ENCODE assay signal across 1 cellular context in the genomic region with DNA sequence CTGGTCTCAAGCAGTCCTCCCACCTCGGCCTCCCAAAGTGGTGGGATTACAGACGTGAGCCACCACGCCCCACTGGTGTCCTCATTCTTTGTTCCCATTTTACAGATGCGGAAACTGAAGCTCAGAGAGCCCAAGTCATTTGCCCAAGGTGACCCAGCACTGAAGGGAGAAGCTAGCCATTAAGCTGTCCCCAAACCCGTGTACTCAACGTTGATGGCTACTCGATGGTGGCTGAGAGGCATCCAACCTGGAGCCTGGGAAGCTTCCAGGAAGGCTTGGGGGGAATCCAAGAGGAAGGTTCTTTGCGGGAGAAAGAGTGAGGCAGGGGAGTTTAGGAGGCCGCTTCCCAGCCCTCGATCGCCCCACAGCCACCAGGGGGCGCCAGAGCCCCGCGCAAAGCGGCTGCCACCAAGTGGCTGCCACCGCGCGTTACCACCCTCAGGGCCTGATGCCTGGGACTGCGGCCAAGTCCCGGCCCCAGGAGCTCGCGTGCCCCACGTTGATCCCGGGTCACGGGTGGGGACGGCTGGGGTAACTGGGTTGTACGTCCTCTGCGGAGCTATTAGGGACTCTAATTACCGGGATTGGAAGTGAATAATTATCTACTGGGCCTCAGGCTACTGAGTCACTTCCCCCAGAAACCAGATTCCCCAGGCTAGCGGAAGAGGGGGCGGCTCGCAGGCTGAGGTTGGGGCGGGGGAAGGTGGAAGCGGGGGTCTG.
TF ChIP-seq lines count a peak whose summit lies in the region.

No MANE protein-coding gene starts in this region.

TF ChIP-seq in K562, 482 proteins besides CTCF, POLR2A, EP300 and RAD21 (continued from another document and continues in another):
- TF ChIP-seq, protein P1, sequence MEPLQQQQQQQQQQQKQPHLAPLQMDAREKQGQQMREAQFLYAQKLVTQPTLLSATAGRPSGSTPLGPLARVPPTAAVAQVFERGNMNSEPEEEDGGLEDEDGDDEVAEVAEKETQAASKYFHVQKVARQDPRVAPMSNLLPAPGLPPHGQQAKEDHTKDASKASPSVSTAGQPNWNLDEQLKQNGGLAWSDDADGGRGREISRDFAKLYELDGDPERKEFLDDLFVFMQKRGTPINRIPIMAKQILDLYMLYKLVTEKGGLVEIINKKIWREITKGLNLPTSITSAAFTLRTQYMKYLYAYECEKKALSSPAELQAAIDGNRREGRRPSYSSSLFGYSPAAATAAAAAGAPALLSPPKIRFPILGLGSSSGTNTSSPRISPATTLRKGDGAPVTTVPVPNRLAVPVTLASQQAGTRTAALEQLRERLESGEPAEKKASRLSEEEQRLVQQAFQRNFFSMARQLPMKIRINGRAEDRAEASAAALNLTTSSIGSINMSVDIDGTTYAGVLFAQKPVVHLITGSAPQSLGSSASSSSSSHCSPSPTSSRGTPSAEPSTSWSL (CRISPR knock-in tag; IDR thresholded peaks at IDR 0.05; ENCODE audit: borderline replicate concordance), result no peak
- TF ChIP-seq KAT2B (IDR thresholded peaks at IDR 0.05; ENCODE audit: low read depth, low read length) (no peak), PPARD (CRISPR knock-in tag; IDR thresholded peaks at IDR 0.05) (no peak), HEY1 (CRISPR knock-in tag; IDR thresholded peaks at IDR 0.05; ENCODE audit: borderline replicate concordance) (no peak), ZNF212 (CRISPR knock-in tag; IDR thresholded peaks at IDR 0.05) (no peak), U2AF1 (optimal IDR thresholded peaks at IDR 0.05; ENCODE audit: low read depth, low read length) (no peak), ZNF77 (CRISPR knock-in tag; IDR thresholded peaks at IDR 0.05) (no peak), SIRT6 (IDR thresholded peaks at IDR 0.05; ENCODE audit: low read depth, low read length) (no peak), ZNF696 (CRISPR knock-in tag; conservative IDR thresholded peaks at IDR 0.05) (no peak), DIDO1 (tag; IDR thresholded peaks at IDR 0.05; ENCODE audit: low read depth) (peak; percentile 23; the same call in 1 of the 2 replicates), NR1H2 (CRISPR knock-in tag; IDR thresholded peaks at IDR 0.05) (no peak), MBD2 (IDR thresholded peaks at IDR 0.05; ENCODE audit: borderline replicate concordance, low read depth) (no peak), NCOA2 (IDR thresholded peaks at IDR 0.05; ENCODE audit: partially characterized antibody in 2 of 2) (no peak), SLC30A9 (CRISPR knock-in tag; IDR thresholded peaks at IDR 0.05) (no peak), ETV6 (IDR thresholded peaks at IDR 0.05; ENCODE audit: borderline replicate concordance in 1 of 2, low read depth in 2 of 2, low read length in 1 of 2) (peak in 1 of 2 experiments; percentile 32; a peak in 1 of 4 replicates), ETV6 (CRISPR knock-in tag; IDR thresholded peaks at IDR 0.05; ENCODE audit: borderline replicate concordance) (no peak), THRAP3 (IDR thresholded peaks at IDR 0.05; ENCODE audit: borderline replicate concordance) (no peak), HNRNPH1 (optimal IDR thresholded peaks at IDR 0.05; ENCODE audit: low read depth, low read length) (no peak), PTTG1 (tag; IDR thresholded peaks at IDR 0.05; ENCODE audit: low read depth) (no peak), ZNF175 (CRISPR knock-in tag; IDR thresholded peaks at IDR 0.05; ENCODE audit: low read depth) (no peak), HNRNPK (IDR thresholded peaks at IDR 0.05; ENCODE audit: low read depth, low read length, poor library complexity, severe bottlenecking) (no peak), GATA2 (CRISPR knock-in tag; IDR thresholded peaks at IDR 0.05) (no peak), CAMTA2 (CRISPR knock-in tag; conservative IDR thresholded peaks at IDR 0.05) (no peak), ZNF197 (CRISPR knock-in tag; IDR thresholded peaks at IDR 0.05; ENCODE audit: low read depth) (no peak)
- TF ChIP-seq, protein P2, sequence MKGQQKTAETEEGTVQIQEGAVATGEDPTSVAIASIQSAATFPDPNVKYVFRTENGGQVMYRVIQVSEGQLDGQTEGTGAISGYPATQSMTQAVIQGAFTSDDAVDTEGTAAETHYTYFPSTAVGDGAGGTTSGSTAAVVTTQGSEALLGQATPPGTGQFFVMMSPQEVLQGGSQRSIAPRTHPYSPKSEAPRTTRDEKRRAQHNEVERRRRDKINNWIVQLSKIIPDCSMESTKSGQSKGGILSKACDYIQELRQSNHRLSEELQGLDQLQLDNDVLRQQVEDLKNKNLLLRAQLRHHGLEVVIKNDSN (CRISPR knock-in tag; IDR thresholded peaks at IDR 0.05), result no peak
- TF ChIP-seq, protein P3, sequence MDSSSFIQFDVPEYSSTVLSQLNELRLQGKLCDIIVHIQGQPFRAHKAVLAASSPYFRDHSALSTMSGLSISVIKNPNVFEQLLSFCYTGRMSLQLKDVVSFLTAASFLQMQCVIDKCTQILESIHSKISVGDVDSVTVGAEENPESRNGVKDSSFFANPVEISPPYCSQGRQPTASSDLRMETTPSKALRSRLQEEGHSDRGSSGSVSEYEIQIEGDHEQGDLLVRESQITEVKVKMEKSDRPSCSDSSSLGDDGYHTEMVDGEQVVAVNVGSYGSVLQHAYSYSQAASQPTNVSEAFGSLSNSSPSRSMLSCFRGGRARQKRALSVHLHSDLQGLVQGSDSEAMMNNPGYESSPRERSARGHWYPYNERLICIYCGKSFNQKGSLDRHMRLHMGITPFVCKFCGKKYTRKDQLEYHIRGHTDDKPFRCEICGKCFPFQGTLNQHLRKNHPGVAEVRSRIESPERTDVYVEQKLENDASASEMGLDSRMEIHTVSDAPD (CRISPR knock-in tag; IDR thresholded peaks at IDR 0.05), result no peak
- TF ChIP-seq, protein P4, sequence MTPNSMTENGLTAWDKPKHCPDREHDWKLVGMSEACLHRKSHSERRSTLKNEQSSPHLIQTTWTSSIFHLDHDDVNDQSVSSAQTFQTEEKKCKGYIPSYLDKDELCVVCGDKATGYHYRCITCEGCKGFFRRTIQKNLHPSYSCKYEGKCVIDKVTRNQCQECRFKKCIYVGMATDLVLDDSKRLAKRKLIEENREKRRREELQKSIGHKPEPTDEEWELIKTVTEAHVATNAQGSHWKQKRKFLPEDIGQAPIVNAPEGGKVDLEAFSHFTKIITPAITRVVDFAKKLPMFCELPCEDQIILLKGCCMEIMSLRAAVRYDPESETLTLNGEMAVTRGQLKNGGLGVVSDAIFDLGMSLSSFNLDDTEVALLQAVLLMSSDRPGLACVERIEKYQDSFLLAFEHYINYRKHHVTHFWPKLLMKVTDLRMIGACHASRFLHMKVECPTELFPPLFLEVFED (CRISPR knock-in tag; conservative IDR thresholded peaks at IDR 0.05), result no peak
- TF ChIP-seq, protein P5, sequence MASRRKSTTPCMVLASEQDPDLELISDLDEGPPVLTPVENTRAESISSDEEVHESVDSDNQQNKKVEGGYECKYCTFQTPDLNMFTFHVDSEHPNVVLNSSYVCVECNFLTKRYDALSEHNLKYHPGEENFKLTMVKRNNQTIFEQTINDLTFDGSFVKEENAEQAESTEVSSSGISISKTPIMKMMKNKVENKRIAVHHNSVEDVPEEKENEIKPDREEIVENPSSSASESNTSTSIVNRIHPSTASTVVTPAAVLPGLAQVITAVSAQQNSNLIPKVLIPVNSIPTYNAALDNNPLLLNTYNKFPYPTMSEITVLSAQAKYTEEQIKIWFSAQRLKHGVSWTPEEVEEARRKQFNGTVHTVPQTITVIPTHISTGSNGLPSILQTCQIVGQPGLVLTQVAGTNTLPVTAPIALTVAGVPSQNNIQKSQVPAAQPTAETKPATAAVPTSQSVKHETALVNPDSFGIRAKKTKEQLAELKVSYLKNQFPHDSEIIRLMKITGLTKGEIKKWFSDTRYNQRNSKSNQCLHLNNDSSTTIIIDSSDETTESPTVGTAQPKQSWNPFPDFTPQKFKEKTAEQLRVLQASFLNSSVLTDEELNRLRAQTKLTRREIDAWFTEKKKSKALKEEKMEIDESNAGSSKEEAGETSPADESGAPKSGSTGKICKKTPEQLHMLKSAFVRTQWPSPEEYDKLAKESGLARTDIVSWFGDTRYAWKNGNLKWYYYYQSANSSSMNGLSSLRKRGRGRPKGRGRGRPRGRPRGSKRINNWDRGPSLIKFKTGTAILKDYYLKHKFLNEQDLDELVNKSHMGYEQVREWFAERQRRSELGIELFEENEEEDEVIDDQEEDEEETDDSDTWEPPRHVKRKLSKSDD (conservative IDR thresholded peaks at IDR 0.05; ENCODE audit: low read length), result no peak
- TF ChIP-seq, protein P6, sequence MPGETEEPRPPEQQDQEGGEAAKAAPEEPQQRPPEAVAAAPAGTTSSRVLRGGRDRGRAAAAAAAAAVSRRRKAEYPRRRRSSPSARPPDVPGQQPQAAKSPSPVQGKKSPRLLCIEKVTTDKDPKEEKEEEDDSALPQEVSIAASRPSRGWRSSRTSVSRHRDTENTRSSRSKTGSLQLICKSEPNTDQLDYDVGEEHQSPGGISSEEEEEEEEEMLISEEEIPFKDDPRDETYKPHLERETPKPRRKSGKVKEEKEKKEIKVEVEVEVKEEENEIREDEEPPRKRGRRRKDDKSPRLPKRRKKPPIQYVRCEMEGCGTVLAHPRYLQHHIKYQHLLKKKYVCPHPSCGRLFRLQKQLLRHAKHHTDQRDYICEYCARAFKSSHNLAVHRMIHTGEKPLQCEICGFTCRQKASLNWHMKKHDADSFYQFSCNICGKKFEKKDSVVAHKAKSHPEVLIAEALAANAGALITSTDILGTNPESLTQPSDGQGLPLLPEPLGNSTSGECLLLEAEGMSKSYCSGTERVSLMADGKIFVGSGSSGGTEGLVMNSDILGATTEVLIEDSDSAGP (CRISPR knock-in tag; IDR thresholded peaks at IDR 0.05), result no peak
- TF ChIP-seq, protein P7, sequence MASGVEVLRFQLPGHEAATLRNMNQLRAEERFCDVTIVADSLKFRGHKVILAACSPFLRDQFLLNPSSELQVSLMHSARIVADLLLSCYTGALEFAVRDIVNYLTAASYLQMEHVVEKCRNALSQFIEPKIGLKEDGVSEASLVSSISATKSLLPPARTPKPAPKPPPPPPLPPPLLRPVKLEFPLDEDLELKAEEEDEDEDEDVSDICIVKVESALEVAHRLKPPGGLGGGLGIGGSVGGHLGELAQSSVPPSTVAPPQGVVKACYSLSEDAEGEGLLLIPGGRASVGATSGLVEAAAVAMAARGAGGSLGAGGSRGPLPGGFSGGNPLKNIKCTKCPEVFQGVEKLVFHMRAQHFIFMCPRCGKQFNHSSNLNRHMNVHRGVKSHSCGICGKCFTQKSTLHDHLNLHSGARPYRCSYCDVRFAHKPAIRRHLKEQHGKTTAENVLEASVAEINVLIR (CRISPR knock-in tag; IDR thresholded peaks at IDR 0.05), result no peak
- TF ChIP-seq, protein P8, sequence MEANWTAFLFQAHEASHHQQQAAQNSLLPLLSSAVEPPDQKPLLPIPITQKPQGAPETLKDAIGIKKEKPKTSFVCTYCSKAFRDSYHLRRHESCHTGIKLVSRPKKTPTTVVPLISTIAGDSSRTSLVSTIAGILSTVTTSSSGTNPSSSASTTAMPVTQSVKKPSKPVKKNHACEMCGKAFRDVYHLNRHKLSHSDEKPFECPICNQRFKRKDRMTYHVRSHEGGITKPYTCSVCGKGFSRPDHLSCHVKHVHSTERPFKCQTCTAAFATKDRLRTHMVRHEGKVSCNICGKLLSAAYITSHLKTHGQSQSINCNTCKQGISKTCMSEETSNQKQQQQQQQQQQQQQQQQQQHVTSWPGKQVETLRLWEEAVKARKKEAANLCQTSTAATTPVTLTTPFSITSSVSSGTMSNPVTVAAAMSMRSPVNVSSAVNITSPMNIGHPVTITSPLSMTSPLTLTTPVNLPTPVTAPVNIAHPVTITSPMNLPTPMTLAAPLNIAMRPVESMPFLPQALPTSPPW (CRISPR knock-in tag; IDR thresholded peaks at IDR 0.05), result peak; percentile 70
- TF ChIP-seq, protein P9, sequence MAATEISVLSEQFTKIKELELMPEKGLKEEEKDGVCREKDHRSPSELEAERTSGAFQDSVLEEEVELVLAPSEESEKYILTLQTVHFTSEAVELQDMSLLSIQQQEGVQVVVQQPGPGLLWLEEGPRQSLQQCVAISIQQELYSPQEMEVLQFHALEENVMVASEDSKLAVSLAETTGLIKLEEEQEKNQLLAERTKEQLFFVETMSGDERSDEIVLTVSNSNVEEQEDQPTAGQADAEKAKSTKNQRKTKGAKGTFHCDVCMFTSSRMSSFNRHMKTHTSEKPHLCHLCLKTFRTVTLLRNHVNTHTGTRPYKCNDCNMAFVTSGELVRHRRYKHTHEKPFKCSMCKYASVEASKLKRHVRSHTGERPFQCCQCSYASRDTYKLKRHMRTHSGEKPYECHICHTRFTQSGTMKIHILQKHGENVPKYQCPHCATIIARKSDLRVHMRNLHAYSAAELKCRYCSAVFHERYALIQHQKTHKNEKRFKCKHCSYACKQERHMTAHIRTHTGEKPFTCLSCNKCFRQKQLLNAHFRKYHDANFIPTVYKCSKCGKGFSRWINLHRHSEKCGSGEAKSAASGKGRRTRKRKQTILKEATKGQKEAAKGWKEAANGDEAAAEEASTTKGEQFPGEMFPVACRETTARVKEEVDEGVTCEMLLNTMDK (IDR thresholded peaks at IDR 0.05; ENCODE audit: borderline replicate concordance, insufficient read depth, low read depth, low read length, poor library complexity, severe bottlenecking), result peak; percentile 89
- TF ChIP-seq, protein P10, sequence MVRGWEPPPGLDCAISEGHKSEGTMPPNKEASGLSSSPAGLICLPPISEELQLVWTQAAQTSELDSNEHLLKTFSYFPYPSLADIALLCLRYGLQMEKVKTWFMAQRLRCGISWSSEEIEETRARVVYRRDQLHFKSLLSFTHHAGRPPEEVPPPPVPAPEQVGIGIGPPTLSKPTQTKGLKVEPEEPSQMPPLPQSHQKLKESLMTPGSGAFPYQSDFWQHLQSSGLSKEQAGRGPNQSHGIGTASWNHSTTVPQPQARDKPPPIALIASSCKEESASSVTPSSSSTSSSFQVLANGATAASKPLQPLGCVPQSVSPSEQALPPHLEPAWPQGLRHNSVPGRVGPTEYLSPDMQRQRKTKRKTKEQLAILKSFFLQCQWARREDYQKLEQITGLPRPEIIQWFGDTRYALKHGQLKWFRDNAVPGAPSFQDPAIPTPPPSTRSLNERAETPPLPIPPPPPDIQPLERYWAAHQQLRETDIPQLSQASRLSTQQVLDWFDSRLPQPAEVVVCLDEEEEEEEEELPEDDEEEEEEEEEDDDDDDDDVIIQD (CRISPR knock-in tag; IDR thresholded peaks at IDR 0.05), result no peak
- TF ChIP-seq, protein P11, sequence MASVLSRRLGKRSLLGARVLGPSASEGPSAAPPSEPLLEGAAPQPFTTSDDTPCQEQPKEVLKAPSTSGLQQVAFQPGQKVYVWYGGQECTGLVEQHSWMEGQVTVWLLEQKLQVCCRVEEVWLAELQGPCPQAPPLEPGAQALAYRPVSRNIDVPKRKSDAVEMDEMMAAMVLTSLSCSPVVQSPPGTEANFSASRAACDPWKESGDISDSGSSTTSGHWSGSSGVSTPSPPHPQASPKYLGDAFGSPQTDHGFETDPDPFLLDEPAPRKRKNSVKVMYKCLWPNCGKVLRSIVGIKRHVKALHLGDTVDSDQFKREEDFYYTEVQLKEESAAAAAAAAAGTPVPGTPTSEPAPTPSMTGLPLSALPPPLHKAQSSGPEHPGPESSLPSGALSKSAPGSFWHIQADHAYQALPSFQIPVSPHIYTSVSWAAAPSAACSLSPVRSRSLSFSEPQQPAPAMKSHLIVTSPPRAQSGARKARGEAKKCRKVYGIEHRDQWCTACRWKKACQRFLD (CRISPR knock-in tag; IDR thresholded peaks at IDR 0.05), result peak; percentile 56; the same call in 1 of the 2 replicates
- TF ChIP-seq, protein P12, sequence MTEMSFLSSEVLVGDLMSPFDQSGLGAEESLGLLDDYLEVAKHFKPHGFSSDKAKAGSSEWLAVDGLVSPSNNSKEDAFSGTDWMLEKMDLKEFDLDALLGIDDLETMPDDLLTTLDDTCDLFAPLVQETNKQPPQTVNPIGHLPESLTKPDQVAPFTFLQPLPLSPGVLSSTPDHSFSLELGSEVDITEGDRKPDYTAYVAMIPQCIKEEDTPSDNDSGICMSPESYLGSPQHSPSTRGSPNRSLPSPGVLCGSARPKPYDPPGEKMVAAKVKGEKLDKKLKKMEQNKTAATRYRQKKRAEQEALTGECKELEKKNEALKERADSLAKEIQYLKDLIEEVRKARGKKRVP (CRISPR knock-in tag; IDR thresholded peaks at IDR 0.05), result no peak
